28 cellular contexts compared by ENCODE assay signal in the genomic region with DNA sequence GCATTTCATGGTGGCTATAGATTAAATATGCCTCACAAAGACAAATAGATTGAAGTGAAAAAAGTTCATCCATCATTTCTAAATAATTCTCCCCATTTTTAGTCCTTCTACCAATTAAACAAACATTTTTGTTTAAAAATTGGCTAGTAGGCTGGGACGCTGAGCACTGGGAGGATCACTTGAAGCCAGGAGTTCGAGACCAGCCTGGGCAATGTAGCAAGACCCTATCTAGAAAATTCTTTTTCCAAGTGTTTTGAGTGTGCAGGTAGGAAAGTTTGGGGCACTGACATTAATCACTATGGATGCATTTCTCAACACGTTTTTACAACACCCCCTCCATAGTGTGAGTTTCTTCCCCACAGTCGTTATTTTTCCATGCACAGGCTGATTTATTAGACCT.
"Had no signal": no experiment of that assay in that cellular context is flagged by ENCODE, and none has a peak within 500 bp of the region (broad histone marks: within the 10 kb centered on the region; RNA-seq: fewer than 3 reads in every experiment).

No MANE protein-coding gene starts in this region.

- FAIRE-seq: endometrium, frontal cortex had no signal

- H3K4me3 ChIP-seq: ascending aorta, breast epithelium, cardiac muscle cell, colonic mucosa had no signal

- H3K27ac ChIP-seq: ascending aorta, breast epithelium, cardiac muscle cell, colonic mucosa had no signal

- DNase-seq: activated CD4-positive, alpha-beta memory T cell treated with anti-CD3 and anti-CD28 coated beads for 36 hours; activated CD4-positive, alpha-beta T cell treated with anti-CD3 and anti-CD28 coated beads for 36 hours; activated CD4-positive, alpha-beta T cell treated with anti-CD3 and anti-CD28 coated beads, Interleukin-2, amount 10 ng/mL, durations not matched to agents 24 days and 14 days; activated CD4-positive, CD25-positive, alpha-beta regulatory T cell; activated CD4-positive, CD25-positive, alpha-beta regulatory T cell treated with anti-CD3 and anti-CD28 coated beads, Interleukin-2, amount 50 U/mL, for 72 hours; activated CD8-positive, alpha-beta memory T cell treated with anti-CD3 and anti-CD28 coated beads, Interleukin-2, amount 10 ng/mL, durations not matched to agents 7 days and 5 days; activated CD8-positive, alpha-beta memory T cell treated with anti-CD3 and anti-CD28 coated beads, Interleukin-2, amount 50 U/mL, for 4 hours; activated CD8-positive, alpha-beta T cell treated with anti-CD3 and anti-CD28 coated beads, Interleukin-2, amount 10 ng/mL, durations not matched to agents 7 days and 5 days; activated gamma-delta T cell; activated naive CD4-positive, alpha-beta T cell; activated naive CD4-positive, alpha-beta T cell treated with anti-CD3 and anti-CD28 coated beads, Interleukin-2, amount 10 ng/mL, durations not matched to agents 7 days and 5 days; activated naive CD8-positive, alpha-beta T cell treated with anti-CD3 and anti-CD28 coated beads, Interleukin-2, amount 10 ng/mL, durations not matched to agents 7 days and 5 days; activated T-cell treated with anti-CD3 and anti-CD28 coated beads, Interleukin-2, amount 50 U/mL, for 24 hours; activated T-cell treated with anti-CD3 and anti-CD28 coated beads, Interleukin-2, amount 50 U/mL, for 72 hours; central memory CD4-positive, alpha-beta T cell; cerebellar nuclear complex; colonic mucosa; effector CD8-positive, alpha-beta T cell; foreskin fibroblast; head of caudate nucleus; T-helper 2 cell had no signal

- H3K4me1 ChIP-seq: ascending aorta, breast epithelium, colonic mucosa had no signal

- H3K36me3 ChIP-seq: breast epithelium, colonic mucosa had no signal

- H3K9me3 ChIP-seq: ascending aorta, breast epithelium, colonic mucosa had no signal

- ATAC-seq: activated CD4-positive, alpha-beta T cell treated with anti-CD3 and anti-CD28 coated beads for 36 hours; activated CD8-positive, alpha-beta memory T cell treated with anti-CD3 and anti-CD28 coated beads, Interleukin-2, amount 10 ng/mL, durations not matched to agents 7 days and 5 days; activated CD8-positive, alpha-beta T cell treated with anti-CD3 and anti-CD28 coated beads, Interleukin-2, amount 10 ng/mL, durations not matched to agents 7 days and 5 days; activated naive CD4-positive, alpha-beta T cell treated with anti-CD3 and anti-CD28 coated beads, Interleukin-2, amount 50 U/mL, for 72 hours; activated T-cell treated with anti-CD3 and anti-CD28 coated beads, Interleukin-2, amount 50 U/mL, for 72 hours; esophagus mucosa had no signal

- H3K27me3 ChIP-seq: ascending aorta, breast epithelium, cardiac muscle cell, colonic mucosa had no signal
